In the genomic region with DNA sequence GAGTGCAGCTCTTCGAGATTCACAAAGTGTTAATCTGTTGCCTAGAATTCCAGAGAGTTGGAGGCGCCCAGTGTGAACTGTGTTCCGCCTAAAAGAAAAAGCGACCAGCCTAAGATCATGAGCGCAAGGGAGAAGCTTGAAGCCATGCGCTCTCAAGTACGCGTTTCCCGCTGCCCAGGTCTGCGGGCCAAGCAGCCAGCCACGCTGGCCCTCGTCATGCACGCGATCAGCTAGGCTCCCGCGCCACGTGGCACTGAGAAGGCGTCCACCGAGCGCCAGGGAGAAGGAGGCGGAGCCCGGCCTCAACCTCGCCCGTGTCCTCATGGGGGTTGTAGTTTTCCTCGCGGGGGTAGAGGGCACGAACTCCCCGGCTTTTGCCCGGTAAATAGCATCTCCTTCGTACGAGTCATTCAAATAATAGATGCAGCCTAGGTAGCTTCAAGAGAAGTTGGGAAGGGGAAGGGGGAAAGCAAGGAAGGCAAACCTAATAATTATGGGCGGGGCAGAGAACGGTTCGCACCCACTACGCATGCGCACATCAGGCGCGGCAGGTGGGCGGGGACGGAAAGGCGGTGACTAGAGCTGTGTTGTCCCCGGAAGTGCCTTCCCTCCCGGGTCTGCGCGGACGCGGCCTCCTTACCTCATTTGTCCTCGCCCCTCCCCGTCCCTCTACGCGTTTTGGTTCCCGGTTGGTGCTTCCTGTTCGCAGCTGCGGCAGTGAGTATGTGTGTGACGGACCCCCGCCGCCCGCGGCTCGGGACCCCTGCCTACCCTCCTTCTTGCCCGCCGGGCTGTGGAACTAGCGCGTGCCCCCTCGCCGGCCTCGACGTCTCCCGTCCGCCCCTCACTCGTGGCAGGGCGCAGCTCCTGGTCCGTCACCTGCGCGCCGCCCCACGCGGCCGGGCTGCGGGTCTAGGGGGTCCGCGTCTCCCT, we compare ENCODE assay signal across 8 cellular contexts. TPM values are rescaled to one million over a fixed set of nuclear protein-coding genes. Genes with fewer than 3 reads are reported as not detected.
DNase-seq lines count a peak whose midpoint lies in the region; ATAC-seq and TF ChIP-seq lines count a peak whose summit lies in the region.

ZCCHC7 (plus strand) TSS at position 668 of the 933 bp plus-strand sequence.

- peak; percentile 96 for DNase-seq in CD14-positive monocyte (ENCODE audit: low spot score)
- peak; percentile 95 for DNase-seq in NCI-H82 (lab: John Stamatoyannopoulos, UW)
- DNase-seq in activated CD4-positive, alpha-beta T cell treated with anti-CD3 and anti-CD28 coated beads, Interleukin-2, amount 50 U/mL, for 48 hours = peak; percentile 97 to 98
- peak; percentile 88 to 96 for DNase-seq in dermis microvascular lymphatic vessel endothelial cell (ENCODE audit: low read depth in 2 of 2)
- DNase-seq in stimulated activated CD4-positive, alpha-beta T cell treated with anti-CD3 and anti-CD28 coated beads, Interleukin-4, amount 100 ng/mL, for 24 hours = peak; percentile 98

- TF ChIP-seq CTCF in CD14-positive monocyte (IDR thresholded peaks at IDR 0.05) (no peak), liver (IDR thresholded peaks at IDR 0.05; ENCODE audit: low read depth, low read length, missing input control) (no peak)

- H3K27me3 Mint-ChIP-seq in CD14-positive monocyte (ENCODE audit: low read depth in 3 of 3) = peaks cover 0 to 3% (median 0%) of the 10 kb centered on the region in 3 donors

- no peaks in the 10 kb centered on the region for H3K9me3 ChIP-seq in liver (ENCODE audit: control insufficient read depth in 4 of 4, low read length in 3 of 4)

- H3K9ac ChIP-seq in liver (ENCODE audit: low read depth in 1 of 2, low read length in 2 of 2) = peak within 1 kb of the TSS; percentile 66 to 77

- peak within 1 kb of the TSS; percentile 95 to 100 (median 99) for H3K27ac Mint-ChIP-seq in CD14-positive monocyte

- TF ChIP-seq RAD21 in liver (IDR thresholded peaks at IDR 0.05) = no peak

- 4% methylated on average over 82 of the region's 82 CpGs for WGBS in liver

- H3K36me3 Mint-ChIP-seq in CD14-positive monocyte = peaks cover 2 to 3% of the 10 kb centered on the region in 2 donors

- H3K9me3 Mint-ChIP-seq in CD14-positive monocyte = peaks cover 0 to 10% (median 6%) of the 10 kb centered on the region in 7 donors

- peak within 1 kb of the TSS; percentile 68 to 82 (median 77) for H3K4me3 ChIP-seq in liver (ENCODE audit: low read depth in 1 of 3, low read length in 3 of 3)

- peaks cover 15% of the 10 kb centered on the region for H3K4me1 Mint-ChIP-seq in CD14-positive monocyte

- peaks cover 3 to 14% (median 6%) of the 10 kb centered on the region in 4 donors for H3K4me1 ChIP-seq in liver (ENCODE audit: control insufficient read depth in 4 of 4, insufficient read depth in 4 of 4, low read length in 3 of 4)

- intact Hi-C loops in CD14-positive monocyte (cut with micrococcal nuclease) = loop anchor here (5.0 to 10.0 kb wide), 4 partner anchors 43 to 475 kb away; partner anchors contain the start of genes POLR1E (in 1 of the 2) and TOMM5 (in 1 of the 2)

- peak within 1 kb of the TSS; percentile 91 to 98 for H3K4me3 Mint-ChIP-seq in CD14-positive monocyte

- H3K36me3 ChIP-seq in liver (ENCODE audit: control insufficient read depth in 4 of 4, insufficient read depth in 3 of 4, low read depth in 1 of 4, low read length in 3 of 4) = no peaks in the 10 kb centered on the region

- no peaks in the 10 kb centered on the region for H3K27me3 ChIP-seq in liver (ENCODE audit: control insufficient read depth in 4 of 4, insufficient read depth in 4 of 4, low read length in 3 of 4)

- H3K27ac ChIP-seq in liver (ENCODE audit: low read depth in 1 of 2, low read length in 2 of 2) = peak within 1 kb of the TSS; percentile 86 to 89

- ATAC-seq in GM19397 (IDR thresholded peaks at IDR 0.05; ENCODE audit: unreplicated experiment) = peak; percentile 93
- peak; percentile 85 for ATAC-seq in HG03571 (IDR thresholded peaks at IDR 0.05; ENCODE audit: unreplicated experiment)

TF ChIP-seq in liver, 16 proteins besides CTCF, POLR2A, EP300 and RAD21:
- no peak for TF ChIP-seq FOXA2 (IDR thresholded peaks at IDR 0.05)
- TF ChIP-seq NR2F2 (IDR thresholded peaks at IDR 0.05) = no peak
- TF ChIP-seq HNF4A (conservative IDR thresholded peaks at IDR 0.05) = no peak
- TF ChIP-seq FOXA1 (IDR thresholded peaks at IDR 0.05) = no peak
- peak; percentile 34 for TF ChIP-seq REST (IDR thresholded peaks at IDR 0.05)
- peak; percentile 33 to 37 for TF ChIP-seq RXRA (IDR thresholded peaks at IDR 0.05)
- TF ChIP-seq JUND (IDR thresholded peaks at IDR 0.05) = no peak
- no peak for TF ChIP-seq EGR1 (IDR thresholded peaks at IDR 0.05; ENCODE audit: low read depth in 2 of 2)
- TF ChIP-seq TAF1 (conservative IDR thresholded peaks at IDR 0.05) = peak; percentile 77
- TF ChIP-seq MAX (IDR thresholded peaks at IDR 0.05) = peak; percentile 100
- TF ChIP-seq, protein P1, sequence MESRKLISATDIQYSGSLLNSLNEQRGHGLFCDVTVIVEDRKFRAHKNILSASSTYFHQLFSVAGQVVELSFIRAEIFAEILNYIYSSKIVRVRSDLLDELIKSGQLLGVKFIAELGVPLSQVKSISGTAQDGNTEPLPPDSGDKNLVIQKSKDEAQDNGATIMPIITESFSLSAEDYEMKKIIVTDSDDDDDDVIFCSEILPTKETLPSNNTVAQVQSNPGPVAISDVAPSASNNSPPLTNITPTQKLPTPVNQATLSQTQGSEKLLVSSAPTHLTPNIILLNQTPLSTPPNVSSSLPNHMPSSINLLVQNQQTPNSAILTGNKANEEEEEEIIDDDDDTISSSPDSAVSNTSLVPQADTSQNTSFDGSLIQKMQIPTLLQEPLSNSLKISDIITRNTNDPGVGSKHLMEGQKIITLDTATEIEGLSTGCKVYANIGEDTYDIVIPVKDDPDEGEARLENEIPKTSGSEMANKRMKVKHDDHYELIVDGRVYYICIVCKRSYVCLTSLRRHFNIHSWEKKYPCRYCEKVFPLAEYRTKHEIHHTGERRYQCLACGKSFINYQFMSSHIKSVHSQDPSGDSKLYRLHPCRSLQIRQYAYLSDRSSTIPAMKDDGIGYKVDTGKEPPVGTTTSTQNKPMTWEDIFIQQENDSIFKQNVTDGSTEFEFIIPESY (IDR thresholded peaks at IDR 0.05) = peak; percentile 51
- TF ChIP-seq YY1 (IDR thresholded peaks at IDR 0.05) = peak; percentile 76
- no peak for TF ChIP-seq HNF4G (IDR thresholded peaks at IDR 0.05)
- peak; percentile 73 to 94 for TF ChIP-seq GABPA (IDR thresholded peaks at IDR 0.05 in 1 of 2, conservative IDR thresholded peaks at IDR 0.05 in 1 of 2)
- TF ChIP-seq SP1 (IDR thresholded peaks at IDR 0.05) = peak; percentile 42
- no peak for TF ChIP-seq ATF3 (IDR thresholded peaks at IDR 0.05)

RNA-seq across cellular contexts. Expression of gene ZCCHC7, which starts in this region (rescaled TPM):
- polyA plus RNA-seq in CD14-positive monocyte (10 to 100 TPM; 12.5 to 12.9 TPM), liver (1 to 10 TPM; 3.3 to 8.6 TPM)
- total RNA-seq in dermis microvascular lymphatic vessel endothelial cell (6.9 and 8.2 TPM in 2 replicates), liver (1 to 10 TPM; 6.7 to 9.7 TPM)

Comparison
In these comparisons a context has a peak if more than half of its experiments do, and no peak if none do; other contexts are left out.
1. Peak in every context shown above with its lines: DNase-seq, ATAC-seq, H3K4me3 ChIP-seq and H3K27ac ChIP-seq.